Comparison of ENCODE assay signal across 1 cellular context in the genomic region with DNA sequence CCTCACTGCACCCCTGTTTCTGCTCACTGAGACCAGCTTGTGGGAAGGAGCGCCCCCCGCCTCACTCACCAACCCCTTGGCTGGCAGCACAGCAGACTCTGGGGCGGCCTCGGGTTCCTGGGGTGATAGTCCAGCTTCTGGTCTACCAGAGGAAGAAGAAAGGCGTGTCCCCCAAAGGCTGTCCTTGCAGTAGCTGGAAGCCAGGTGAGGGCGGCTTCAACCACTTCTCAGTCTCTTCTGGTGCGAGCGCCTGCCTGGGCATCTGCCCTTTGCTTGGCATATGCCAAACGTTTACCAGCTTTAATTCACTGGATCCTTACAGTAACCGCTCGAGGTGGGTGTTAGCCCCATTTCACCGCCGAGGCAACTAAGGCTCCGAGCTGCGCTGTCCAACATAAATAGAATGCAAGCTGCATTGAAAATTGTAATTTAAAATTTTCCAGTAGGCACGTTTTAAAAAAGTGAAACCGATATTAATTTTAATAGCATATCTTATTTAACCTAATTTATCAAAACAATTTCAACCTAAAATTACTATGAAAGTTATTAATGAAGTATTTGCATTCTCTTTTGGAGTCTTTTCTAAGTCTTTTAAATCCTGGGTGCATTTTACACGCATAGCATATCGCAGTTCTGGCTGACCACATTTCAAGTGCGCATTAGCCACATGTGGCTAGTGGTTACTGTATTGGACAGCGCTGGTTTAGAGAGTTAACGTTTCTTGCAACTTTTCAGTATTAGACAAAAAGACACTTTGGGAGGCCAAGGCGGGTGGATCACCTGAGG.
TF ChIP-seq lines count a peak whose summit lies in the region.

No MANE protein-coding gene starts in this region.

TF ChIP-seq in HCT116, 20 proteins besides CTCF, POLR2A, EP300 and RAD21 (continued from another document):
- TF ChIP-seq, protein P1, sequence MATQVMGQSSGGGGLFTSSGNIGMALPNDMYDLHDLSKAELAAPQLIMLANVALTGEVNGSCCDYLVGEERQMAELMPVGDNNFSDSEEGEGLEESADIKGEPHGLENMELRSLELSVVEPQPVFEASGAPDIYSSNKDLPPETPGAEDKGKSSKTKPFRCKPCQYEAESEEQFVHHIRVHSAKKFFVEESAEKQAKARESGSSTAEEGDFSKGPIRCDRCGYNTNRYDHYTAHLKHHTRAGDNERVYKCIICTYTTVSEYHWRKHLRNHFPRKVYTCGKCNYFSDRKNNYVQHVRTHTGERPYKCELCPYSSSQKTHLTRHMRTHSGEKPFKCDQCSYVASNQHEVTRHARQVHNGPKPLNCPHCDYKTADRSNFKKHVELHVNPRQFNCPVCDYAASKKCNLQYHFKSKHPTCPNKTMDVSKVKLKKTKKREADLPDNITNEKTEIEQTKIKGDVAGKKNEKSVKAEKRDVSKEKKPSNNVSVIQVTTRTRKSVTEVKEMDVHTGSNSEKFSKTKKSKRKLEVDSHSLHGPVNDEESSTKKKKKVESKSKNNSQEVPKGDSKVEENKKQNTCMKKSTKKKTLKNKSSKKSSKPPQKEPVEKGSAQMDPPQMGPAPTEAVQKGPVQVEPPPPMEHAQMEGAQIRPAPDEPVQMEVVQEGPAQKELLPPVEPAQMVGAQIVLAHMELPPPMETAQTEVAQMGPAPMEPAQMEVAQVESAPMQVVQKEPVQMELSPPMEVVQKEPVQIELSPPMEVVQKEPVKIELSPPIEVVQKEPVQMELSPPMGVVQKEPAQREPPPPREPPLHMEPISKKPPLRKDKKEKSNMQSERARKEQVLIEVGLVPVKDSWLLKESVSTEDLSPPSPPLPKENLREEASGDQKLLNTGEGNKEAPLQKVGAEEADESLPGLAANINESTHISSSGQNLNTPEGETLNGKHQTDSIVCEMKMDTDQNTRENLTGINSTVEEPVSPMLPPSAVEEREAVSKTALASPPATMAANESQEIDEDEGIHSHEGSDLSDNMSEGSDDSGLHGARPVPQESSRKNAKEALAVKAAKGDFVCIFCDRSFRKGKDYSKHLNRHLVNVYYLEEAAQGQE (IDR thresholded peaks at IDR 0.05; ENCODE audit: low read depth) = peak; percentile 27; the same call in 1 of the 2 replicates
- TF ChIP-seq SIN3A (IDR thresholded peaks at IDR 0.05; ENCODE audit: low read depth) (no peak), ZFX (IDR thresholded peaks at IDR 0.05) (peak; percentile 41; the same call in 1 of the 2 replicates), TCF7L2 (IDR thresholded peaks at IDR 0.05; ENCODE audit: borderline replicate concordance, extremely low read depth, insufficient read depth, insufficient read length) (no peak), MAX (IDR thresholded peaks at IDR 0.05) (no peak), ELF1 (IDR thresholded peaks at IDR 0.05; ENCODE audit: borderline replicate concordance, low read depth) (no peak)
- TF ChIP-seq, protein P2, sequence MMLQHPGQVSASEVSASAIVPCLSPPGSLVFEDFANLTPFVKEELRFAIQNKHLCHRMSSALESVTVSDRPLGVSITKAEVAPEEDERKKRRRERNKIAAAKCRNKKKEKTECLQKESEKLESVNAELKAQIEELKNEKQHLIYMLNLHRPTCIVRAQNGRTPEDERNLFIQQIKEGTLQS (IDR thresholded peaks at IDR 0.05) = no peak
